ENCODE assay signal across 12 cellular contexts in the genomic region with DNA sequence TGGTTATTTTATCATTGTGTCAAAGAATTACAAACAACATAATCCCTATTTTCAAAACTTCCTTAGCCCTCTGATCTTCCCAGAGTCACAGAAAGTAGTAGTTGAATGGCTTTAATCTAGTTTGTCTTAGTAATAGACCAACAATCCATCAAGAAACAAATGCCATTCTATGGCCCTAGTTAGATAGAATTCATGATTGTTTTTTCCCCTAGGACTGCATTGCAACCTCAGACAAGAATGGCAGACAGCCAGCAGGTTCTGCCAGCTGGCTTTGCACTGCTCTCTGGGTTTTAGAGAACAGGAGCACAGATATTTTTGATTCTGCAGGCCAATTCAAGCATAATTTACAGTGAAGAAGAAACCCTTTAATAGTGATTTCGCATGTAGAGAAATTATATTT. TPM values are rescaled to one million over a fixed set of nuclear protein-coding genes. Genes with fewer than 3 reads are reported as not detected.
DNase-seq lines count a peak whose midpoint lies in the region; ATAC-seq, FAIRE-seq and TF ChIP-seq lines count a peak whose summit lies in the region.
"Had no signal": no experiment of that assay in that cellular context is flagged by ENCODE, and none has a peak within 500 bp of the region (broad histone marks: within the 10 kb centered on the region; RNA-seq: fewer than 3 reads in every experiment).

No MANE protein-coding gene starts in this region.

- no peaks in the 10 kb centered on the region for H3K36me3 Mint-ChIP-seq in activated CD4-positive, alpha-beta memory T cell treated with anti-CD3 and anti-CD28 coated beads for 36 hours
- H3K36me3 Mint-ChIP-seq: activated naive CD8-positive, alpha-beta T cell; stimulated activated memory B cell treated with anti-CD40 and anti-IgM and Interleukin-4, amounts not matched to agents 10 μg/mL and 1 μg/mL and 100 μg/mL, for 72 hours had no signal

- H2BK120ac ChIP-seq in neuronal stem cell (ENCODE audit: low read depth, low read length), result no peak overlapping the region

- H3K14ac ChIP-seq in neuronal stem cell (ENCODE audit: low read length), result no peak overlapping the region

- H3K27ac Mint-ChIP-seq in activated CD4-positive, alpha-beta memory T cell treated with anti-CD3 and anti-CD28 coated beads for 36 hours, result no peak overlapping the region
- H3K27ac Mint-ChIP-seq: activated naive CD8-positive, alpha-beta T cell; stimulated activated memory B cell treated with anti-CD40 and anti-IgM and Interleukin-4, amounts not matched to agents 10 μg/mL and 1 μg/mL and 100 μg/mL, for 72 hours had no signal

- no peak overlapping the region for H3K4me2 ChIP-seq in neuronal stem cell (ENCODE audit: insufficient read depth, low read length, poor library complexity, severe bottlenecking)

- H3K9me3 ChIP-seq in pancreas, result no peaks in the 10 kb centered on the region
- no peaks in the 10 kb centered on the region for H3K9me3 ChIP-seq in neuronal stem cell (replicated peaks in 1 of 2; ENCODE audit: control insufficient read depth in 2 of 2, insufficient read depth in 1 of 2, low read depth in 1 of 2, low read length in 2 of 2)

- H3K36me3 ChIP-seq in pancreas, result no peaks in the 10 kb centered on the region
- H3K36me3 ChIP-seq in neuronal stem cell (replicated peaks in 1 of 2; ENCODE audit: control insufficient read depth in 2 of 2, insufficient read depth in 2 of 2, low read length in 2 of 2), result no peaks in the 10 kb centered on the region

- H3K18ac ChIP-seq in neuronal stem cell (ENCODE audit: low read length), result no peak overlapping the region

- no peak overlapping the region for H2AK5ac ChIP-seq in neuronal stem cell (ENCODE audit: low read depth, low read length)

- no peak for FAIRE-seq in pancreas (lab: Jason Lieb, UNC)
- FAIRE-seq in RCC 7860 (lab: Jason Lieb, UNC), result no peak
- FAIRE-seq: small intestine had no signal

- H3K23ac ChIP-seq in neuronal stem cell (ENCODE audit: low read depth, low read length, poor library complexity), result no peak overlapping the region

- peak; percentile 4 for DNase-seq in DMS79 (lab: John Stamatoyannopoulos, UW)
- DNase-seq in NCI-H2107 treated with DMSO at 0.1 percent for 48 hours (lab: John Stamatoyannopoulos, UW; ENCODE audit: unreplicated experiment), result peak; percentile 86
- peak; percentile 38 for DNase-seq in dermis blood vessel endothelial cell
- DNase-seq in pancreas, result peak; percentile 14 to 44 (median 27)
- no peak for DNase-seq in RCC 7860 (ENCODE audit: low spot score)
- DNase-seq in activated CD4-positive, alpha-beta memory T cell treated with anti-CD3 and anti-CD28 coated beads for 36 hours, result no peak
- DNase-seq in neuronal stem cell (ENCODE audit: low spot score), result no peak
- DNase-seq: small intestine had no signal

- H2BK5ac ChIP-seq in neuronal stem cell (ENCODE audit: low read length), result no peak overlapping the region

- no peaks in the 10 kb centered on the region for H3K79me1 ChIP-seq in neuronal stem cell (ENCODE audit: low read depth, low read length)

- H3K4ac ChIP-seq in neuronal stem cell (ENCODE audit: low read length), result no peak overlapping the region

- H2AFZ ChIP-seq in neuronal stem cell (ENCODE audit: low read length), result no peak overlapping the region

- no peak overlapping the region for H2BK12ac ChIP-seq in neuronal stem cell (ENCODE audit: low read length)

- intact Hi-C loops in pancreas (cut with DNase I), result no loop called here
- intact Hi-C loops in activated CD4-positive, alpha-beta memory T cell treated with anti-CD3 and anti-CD28 coated beads for 36 hours (cut with micrococcal nuclease), result no loop called here

- H3K27me3 ChIP-seq in pancreas, result peaks cover 0 to 3% (median 0%) of the 10 kb centered on the region in 4 donors
- no peaks in the 10 kb centered on the region for H3K27me3 ChIP-seq in neuronal stem cell (ENCODE audit: control insufficient read depth in 3 of 3, insufficient read depth in 3 of 3, low read depth in 1 of 3, low read length in 3 of 3)

- ATAC-seq in pancreas, result peak in 3 of 4 donors; percentile 29 to 62 (median 36)
- no peak for ATAC-seq in GM21723 (IDR thresholded peaks at IDR 0.05; ENCODE audit: unreplicated experiment)
- ATAC-seq: stimulated activated memory B cell treated with anti-CD40 and anti-IgM and Interleukin-4, amounts not matched to agents 10 μg/mL and 1 μg/mL and 100 μg/mL, for 72 hours had no signal

- no peak for TF ChIP-seq CTCF in pancreas (IDR thresholded peaks at IDR 0.05)

- H4K8ac ChIP-seq in neuronal stem cell (ENCODE audit: low read depth, low read length), result no peak overlapping the region

- POLR2A ChIA-PET in activated CD4-positive, alpha-beta memory T cell treated with anti-CD3 and anti-CD28 coated beads for 36 hours (lab: Charles Lee), result no interaction called here

- peaks cover 11% of the 10 kb centered on the region for H3K9me3 Mint-ChIP-seq in activated CD4-positive, alpha-beta memory T cell treated with anti-CD3 and anti-CD28 coated beads for 36 hours
- H3K9me3 Mint-ChIP-seq: stimulated activated memory B cell treated with anti-CD40 and anti-IgM and Interleukin-4, amounts not matched to agents 10 μg/mL and 1 μg/mL and 100 μg/mL, for 72 hours had no signal

- WGBS in pancreas, 2 donors, result 56 to 72% methylated on average over 1 of the region's 1 CpG
- no CpG with 5 or more reads among the region's 1 CpG for WGBS in neuronal stem cell (ENCODE audit: extremely low coverage in 2 of 2, insufficient read length in 2 of 2, insufficient replicate concordance in 1 of 2), 2 donors

- no peaks in the 10 kb centered on the region for H3K4me1 ChIP-seq in pancreas
- peaks cover 0 to 2% of the 10 kb centered on the region in 2 donors for H3K4me1 ChIP-seq in neuronal stem cell (ENCODE audit: control insufficient read depth in 2 of 2, insufficient read depth in 1 of 2, low read depth in 1 of 2, low read length in 2 of 2)

- no peak overlapping the region for H3K4me3 Mint-ChIP-seq in activated CD4-positive, alpha-beta memory T cell treated with anti-CD3 and anti-CD28 coated beads for 36 hours
- H3K4me3 Mint-ChIP-seq: activated naive CD8-positive, alpha-beta T cell; stimulated activated memory B cell treated with anti-CD40 and anti-IgM and Interleukin-4, amounts not matched to agents 10 μg/mL and 1 μg/mL and 100 μg/mL, for 72 hours had no signal

- CTCF ChIA-PET in activated CD4-positive, alpha-beta memory T cell treated with anti-CD3 and anti-CD28 coated beads for 36 hours (lab: Charles Lee), result no interaction called here

- no peak overlapping the region for H2BK15ac ChIP-seq in neuronal stem cell (ENCODE audit: low read length)

- no peaks in the 10 kb centered on the region for H3K27me3 Mint-ChIP-seq in activated CD4-positive, alpha-beta memory T cell treated with anti-CD3 and anti-CD28 coated beads for 36 hours
- H3K27me3 Mint-ChIP-seq: activated naive CD8-positive, alpha-beta T cell; stimulated activated memory B cell treated with anti-CD40 and anti-IgM and Interleukin-4, amounts not matched to agents 10 μg/mL and 1 μg/mL and 100 μg/mL, for 72 hours had no signal

- no peak overlapping the region for H3K9ac ChIP-seq in neuronal stem cell (ENCODE audit: low read depth, low read length, poor library complexity)

- no peak overlapping the region for H3K27ac ChIP-seq in pancreas
- H3K27ac ChIP-seq in neuronal stem cell (replicated peaks; ENCODE audit: low read length), result no peak overlapping the region
- H3K27ac ChIP-seq: epithelial cell of prostate had no signal

- H3K4me3 ChIP-seq in pancreas, result no peak overlapping the region
- no peak overlapping the region for H3K4me3 ChIP-seq in neuronal stem cell (ENCODE audit: low read length in 2 of 2)

- H3K4me1 Mint-ChIP-seq in activated CD4-positive, alpha-beta memory T cell treated with anti-CD3 and anti-CD28 coated beads for 36 hours (ENCODE audit: low read depth), result no peaks in the 10 kb centered on the region
- H3K4me1 Mint-ChIP-seq: stimulated activated memory B cell treated with anti-CD40 and anti-IgM and Interleukin-4, amounts not matched to agents 10 μg/mL and 1 μg/mL and 100 μg/mL, for 72 hours had no signal

- no peak overlapping the region for H4K91ac ChIP-seq in neuronal stem cell (ENCODE audit: low read depth, low read length, poor library complexity)

RNA-seq across cellular contexts. Expression of gene SYT1, which starts 33.8 kb away (rescaled TPM):
- total RNA-seq in dermis blood vessel endothelial cell, result 9.4 and 9.7 TPM in 2 replicates
- under 1 TPM; 0.16 to 0.64 (median 0.26) TPM for total RNA-seq in pancreas
- polyA plus RNA-seq in pancreas, result 1 to 10 TPM in 1 of 2 donors, under 1 TPM in 1; 0.19 to 1.2 TPM
- total RNA-seq in activated CD4-positive, alpha-beta memory T cell treated with anti-CD3 and anti-CD28 coated beads for 36 hours, result not detected
- 27.3 TPM for polyA plus RNA-seq in neuronal stem cell (2013, experiment 1 of 2)
- polyA plus RNA-seq in neuronal stem cell (2013, experiment 2 of 2), result 27.6 TPM

Comparison
In these comparisons a context has a peak if more than half of its experiments do, and no peak if none do; other contexts are left out.
1. DNase-seq: peak in DMS79 (single experiment), NCI-H2107 treated with DMSO at 0.1 percent for 48 hours (single experiment), dermis blood vessel endothelial cell (single experiment) and pancreas (6 of 6); none in RCC 7860 (single experiment), activated CD4-positive, alpha-beta memory T cell treated with anti-CD3 and anti-CD28 coated beads for 36 hours (single experiment) and neuronal stem cell (single experiment).